In the genomic region with DNA sequence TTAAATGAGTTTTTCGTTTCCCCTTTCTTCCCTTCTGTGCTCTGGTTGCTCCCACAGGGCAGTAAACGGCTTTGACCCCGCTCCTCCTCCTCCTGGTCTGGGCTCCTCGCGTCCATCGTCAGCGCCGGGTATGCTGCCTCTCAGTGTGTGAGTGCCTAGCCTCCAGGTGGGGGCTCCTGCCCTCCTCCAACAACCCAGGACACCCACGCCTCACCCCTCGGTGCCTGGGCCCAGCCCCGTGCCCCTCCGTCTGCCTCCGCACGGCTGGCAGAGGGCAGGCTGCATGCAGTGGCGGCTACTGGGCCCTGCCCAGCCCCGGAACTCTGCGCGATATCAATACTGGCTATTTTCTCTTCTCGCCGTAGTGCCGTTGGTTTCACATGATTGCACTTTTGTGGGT, we compare ENCODE assay signal across 1 cellular context.
TF ChIP-seq lines count a peak whose summit lies in the region.

No MANE protein-coding gene starts in this region.

TF ChIP-seq in GM12878, 131 proteins besides CTCF, POLR2A, EP300 and RAD21:
- no peak for TF ChIP-seq SMARCA5 (IDR thresholded peaks at IDR 0.05)
- TF ChIP-seq CREM (IDR thresholded peaks at IDR 0.05; ENCODE audit: low read depth), result no peak
- no peak for TF ChIP-seq MEF2B (IDR thresholded peaks at IDR 0.05; ENCODE audit: partially characterized antibody, poor library complexity, severe bottlenecking)
- no peak for TF ChIP-seq SPI1 (IDR thresholded peaks at IDR 0.05; ENCODE audit: borderline replicate concordance, insufficient read depth, low read depth, low read length)
- no peak for TF ChIP-seq HDGF (IDR thresholded peaks at IDR 0.05)
- no peak for TF ChIP-seq ZNF217 (IDR thresholded peaks at IDR 0.05)
- TF ChIP-seq EED (IDR thresholded peaks at IDR 0.05; ENCODE audit: low read depth), result no peak
- no peak for TF ChIP-seq BMI1 (IDR thresholded peaks at IDR 0.05; ENCODE audit: borderline replicate concordance)
- TF ChIP-seq POLR2AphosphoS5 (IDR thresholded peaks at IDR 0.05; ENCODE audit: low read length), result no peak
- TF ChIP-seq, protein P1, sequence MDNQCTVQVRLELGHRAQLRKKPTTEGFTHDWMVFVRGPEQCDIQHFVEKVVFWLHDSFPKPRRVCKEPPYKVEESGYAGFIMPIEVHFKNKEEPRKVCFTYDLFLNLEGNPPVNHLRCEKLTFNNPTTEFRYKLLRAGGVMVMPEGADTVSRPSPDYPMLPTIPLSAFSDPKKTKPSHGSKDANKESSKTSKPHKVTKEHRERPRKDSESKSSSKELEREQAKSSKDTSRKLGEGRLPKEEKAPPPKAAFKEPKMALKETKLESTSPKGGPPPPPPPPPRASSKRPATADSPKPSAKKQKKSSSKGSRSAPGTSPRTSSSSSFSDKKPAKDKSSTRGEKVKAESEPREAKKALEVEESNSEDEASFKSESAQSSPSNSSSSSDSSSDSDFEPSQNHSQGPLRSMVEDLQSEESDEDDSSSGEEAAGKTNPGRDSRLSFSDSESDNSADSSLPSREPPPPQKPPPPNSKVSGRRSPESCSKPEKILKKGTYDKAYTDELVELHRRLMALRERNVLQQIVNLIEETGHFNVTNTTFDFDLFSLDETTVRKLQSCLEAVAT (IDR thresholded peaks at IDR 0.05), result no peak
- no peak for TF ChIP-seq SREBF2 (IDR thresholded peaks at IDR 0.05; ENCODE audit: low read length)
- no peak for TF ChIP-seq CHD4 (IDR thresholded peaks at IDR 0.05)
- no peak for TF ChIP-seq WRNIP1 (IDR thresholded peaks at IDR 0.05; ENCODE audit: borderline replicate concordance, low read depth, low read length)
- TF ChIP-seq ETV6 (conservative IDR thresholded peaks at IDR 0.05 in 1 of 2, IDR thresholded peaks at IDR 0.05 in 1 of 2; ENCODE audit: borderline replicate concordance in 1 of 2, low read depth in 1 of 2), result no peak
